In the genomic region with DNA sequence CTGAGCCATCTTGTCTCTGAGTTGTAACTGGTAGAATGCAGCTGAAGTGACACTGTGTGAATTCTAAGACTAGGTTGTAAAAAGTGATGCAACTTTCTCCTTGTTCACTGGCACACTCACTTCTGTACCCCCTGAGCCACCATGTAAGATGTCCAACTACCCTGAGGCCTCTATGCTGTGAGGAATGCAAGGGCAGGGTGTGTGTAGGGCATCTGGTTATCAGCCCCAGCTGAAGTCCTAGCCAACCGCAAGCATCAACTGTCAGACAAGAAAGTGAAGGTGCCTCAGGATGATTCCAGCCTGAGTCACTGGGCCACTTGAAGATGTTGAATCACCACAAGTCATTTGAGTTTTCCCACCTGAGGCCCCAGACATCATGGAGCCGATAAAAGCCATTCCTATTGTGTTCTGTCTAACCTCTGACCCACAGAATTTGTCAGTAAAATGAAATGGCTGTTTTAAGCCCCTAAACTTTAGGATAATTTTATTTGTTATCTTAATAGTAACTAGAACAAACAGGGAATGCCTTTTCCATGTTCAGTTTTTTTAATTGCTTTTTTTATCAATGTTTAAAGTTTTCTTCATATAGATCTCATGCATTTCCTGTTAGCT, we compare ENCODE assay signal across 1 cellular context.
TF ChIP-seq lines count a peak whose summit lies in the region.

No MANE protein-coding gene starts in this region.

TF ChIP-seq in K562, 482 proteins besides CTCF, POLR2A, EP300 and RAD21 (continued from another document and continues in another):
- TF ChIP-seq JUNB (CRISPR knock-in tag; conservative IDR thresholded peaks at IDR 0.05), result 0 out of 2 replicates have a peak, but pooled peaks have one; percentile 52
- TF ChIP-seq IRF1 (CRISPR knock-in tag; IDR thresholded peaks at IDR 0.05; ENCODE audit: borderline replicate concordance), result no peak
- TF ChIP-seq HNRNPUL1 (IDR thresholded peaks at IDR 0.05; ENCODE audit: low read length), result no peak
- peak; percentile 98 for TF ChIP-seq RUNX1 (IDR thresholded peaks at IDR 0.05; ENCODE audit: low read depth)
- TF ChIP-seq EZH2 (IDR thresholded peaks at IDR 0.05; ENCODE audit: borderline replicate concordance, low read depth, low read length), result no peak
- TF ChIP-seq RBFOX2 (IDR thresholded peaks at IDR 0.05; ENCODE audit: low read depth, low read length), result peak; percentile 12; the same call in 1 of the 2 replicates
- TF ChIP-seq RB1 (IDR thresholded peaks at IDR 0.05; ENCODE audit: low read depth), result no peak
- no peak for TF ChIP-seq RNF219 (CRISPR knock-in tag; IDR thresholded peaks at IDR 0.05)
- no peak for TF ChIP-seq ELF1 (tag; IDR thresholded peaks at IDR 0.05)
- TF ChIP-seq CBFA2T2 (conservative IDR thresholded peaks at IDR 0.05), result peak; percentile 96
- TF ChIP-seq, protein P1, sequence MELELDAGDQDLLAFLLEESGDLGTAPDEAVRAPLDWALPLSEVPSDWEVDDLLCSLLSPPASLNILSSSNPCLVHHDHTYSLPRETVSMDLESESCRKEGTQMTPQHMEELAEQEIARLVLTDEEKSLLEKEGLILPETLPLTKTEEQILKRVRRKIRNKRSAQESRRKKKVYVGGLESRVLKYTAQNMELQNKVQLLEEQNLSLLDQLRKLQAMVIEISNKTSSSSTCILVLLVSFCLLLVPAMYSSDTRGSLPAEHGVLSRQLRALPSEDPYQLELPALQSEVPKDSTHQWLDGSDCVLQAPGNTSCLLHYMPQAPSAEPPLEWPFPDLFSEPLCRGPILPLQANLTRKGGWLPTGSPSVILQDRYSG (tag; conservative IDR thresholded peaks at IDR 0.05; ENCODE audit: low read depth), result peak; percentile 46; the same call in 1 of the 2 replicates
- TF ChIP-seq GATA2 (CRISPR knock-in tag; IDR thresholded peaks at IDR 0.05), result peak; percentile 96
- TF ChIP-seq HDAC1 (IDR thresholded peaks at IDR 0.05), result peak; percentile 33 to 95; a peak in 3 of 4 replicates
- TF ChIP-seq XRCC5 (IDR thresholded peaks at IDR 0.05; ENCODE audit: low read depth, low read length), result no peak
- no peak for TF ChIP-seq PRPF4 (IDR thresholded peaks at IDR 0.05; ENCODE audit: insufficient read depth, low read depth, low read length, poor library complexity, severe bottlenecking)
- peak; percentile 89 for TF ChIP-seq ZNF76 (CRISPR knock-in tag; IDR thresholded peaks at IDR 0.05; ENCODE audit: borderline replicate concordance)
- TF ChIP-seq HCFC1 (IDR thresholded peaks at IDR 0.05; ENCODE audit: low read depth, low read length), result no peak
- TF ChIP-seq SRSF9 (IDR thresholded peaks at IDR 0.05; ENCODE audit: borderline replicate concordance, low read depth, low read length), result no peak
- no peak for TF ChIP-seq RBM17 (IDR thresholded peaks at IDR 0.05; ENCODE audit: borderline replicate concordance, low read depth, low read length)
- TF ChIP-seq ETS2 (tag; IDR thresholded peaks at IDR 0.05; ENCODE audit: borderline replicate concordance, poor library complexity, severe bottlenecking), result no peak
- TF ChIP-seq, protein P2, sequence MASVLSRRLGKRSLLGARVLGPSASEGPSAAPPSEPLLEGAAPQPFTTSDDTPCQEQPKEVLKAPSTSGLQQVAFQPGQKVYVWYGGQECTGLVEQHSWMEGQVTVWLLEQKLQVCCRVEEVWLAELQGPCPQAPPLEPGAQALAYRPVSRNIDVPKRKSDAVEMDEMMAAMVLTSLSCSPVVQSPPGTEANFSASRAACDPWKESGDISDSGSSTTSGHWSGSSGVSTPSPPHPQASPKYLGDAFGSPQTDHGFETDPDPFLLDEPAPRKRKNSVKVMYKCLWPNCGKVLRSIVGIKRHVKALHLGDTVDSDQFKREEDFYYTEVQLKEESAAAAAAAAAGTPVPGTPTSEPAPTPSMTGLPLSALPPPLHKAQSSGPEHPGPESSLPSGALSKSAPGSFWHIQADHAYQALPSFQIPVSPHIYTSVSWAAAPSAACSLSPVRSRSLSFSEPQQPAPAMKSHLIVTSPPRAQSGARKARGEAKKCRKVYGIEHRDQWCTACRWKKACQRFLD (CRISPR knock-in tag; IDR thresholded peaks at IDR 0.05), result peak; percentile 85
- peak; percentile 94 to 99 for TF ChIP-seq TEAD1 (CRISPR knock-in tag; IDR thresholded peaks at IDR 0.05)
- TF ChIP-seq ARID3B (CRISPR knock-in tag; IDR thresholded peaks at IDR 0.05; ENCODE audit: borderline replicate concordance), result no peak
- TF ChIP-seq, protein P3, sequence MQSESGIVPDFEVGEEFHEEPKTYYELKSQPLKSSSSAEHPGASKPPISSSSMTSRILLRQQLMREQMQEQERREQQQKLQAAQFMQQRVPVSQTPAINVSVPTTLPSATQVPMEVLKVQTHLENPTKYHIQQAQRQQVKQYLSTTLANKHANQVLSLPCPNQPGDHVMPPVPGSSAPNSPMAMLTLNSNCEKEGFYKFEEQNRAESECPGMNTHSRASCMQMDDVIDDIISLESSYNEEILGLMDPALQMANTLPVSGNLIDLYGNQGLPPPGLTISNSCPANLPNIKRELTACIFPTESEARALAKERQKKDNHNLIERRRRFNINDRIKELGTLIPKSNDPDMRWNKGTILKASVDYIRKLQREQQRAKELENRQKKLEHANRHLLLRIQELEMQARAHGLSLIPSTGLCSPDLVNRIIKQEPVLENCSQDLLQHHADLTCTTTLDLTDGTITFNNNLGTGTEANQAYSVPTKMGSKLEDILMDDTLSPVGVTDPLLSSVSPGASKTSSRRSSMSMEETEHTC (IDR thresholded peaks at IDR 0.05), result peak; percentile 75; the same call in 1 of the 2 replicates
- TF ChIP-seq HMGXB4 (CRISPR knock-in tag; IDR thresholded peaks at IDR 0.05), result no peak
- TF ChIP-seq, protein P4, sequence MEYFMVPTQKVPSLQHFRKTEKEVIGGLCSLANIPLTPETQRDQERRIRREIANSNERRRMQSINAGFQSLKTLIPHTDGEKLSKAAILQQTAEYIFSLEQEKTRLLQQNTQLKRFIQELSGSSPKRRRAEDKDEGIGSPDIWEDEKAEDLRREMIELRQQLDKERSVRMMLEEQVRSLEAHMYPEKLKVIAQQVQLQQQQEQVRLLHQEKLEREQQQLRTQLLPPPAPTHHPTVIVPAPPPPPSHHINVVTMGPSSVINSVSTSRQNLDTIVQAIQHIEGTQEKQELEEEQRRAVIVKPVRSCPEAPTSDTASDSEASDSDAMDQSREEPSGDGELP (CRISPR knock-in tag; IDR thresholded peaks at IDR 0.05; ENCODE audit: borderline replicate concordance), result peak; percentile 99
- peak in 1 of 2 experiments; percentile 97; a peak in 2 of 4 replicates for TF ChIP-seq ZMIZ1 (IDR thresholded peaks at IDR 0.05; ENCODE audit: low read depth in 2 of 2, low read length in 2 of 2)
- TF ChIP-seq ZNF174 (CRISPR knock-in tag; IDR thresholded peaks at IDR 0.05), result no peak
- TF ChIP-seq ZNF274 (IDR thresholded peaks at IDR 0.05; ENCODE audit: borderline replicate concordance, low read depth, low read length), result no peak
- no peak for TF ChIP-seq USF1 (CRISPR knock-in tag; IDR thresholded peaks at IDR 0.05)
- peak; percentile 69 for TF ChIP-seq C11orf30 (IDR thresholded peaks at IDR 0.05; ENCODE audit: low read depth)
- TF ChIP-seq ZBTB17 (CRISPR knock-in tag; IDR thresholded peaks at IDR 0.05), result no peak
- TF ChIP-seq DLX4 (CRISPR knock-in tag; IDR thresholded peaks at IDR 0.05), result no peak
